27 cellular contexts compared by ENCODE assay signal in genomic region chr1:78790174-78790573, GRCh38.
"Had no signal": no experiment of that assay in that cellular context is flagged by ENCODE, and none has a peak within 500 bp of the region (broad histone marks: within the 10 kb centered on the region; RNA-seq: fewer than 3 reads in every experiment).

No MANE protein-coding gene starts in this region.

- H3K36me3 Mint-ChIP-seq: activated naive CD4-positive, alpha-beta T cell treated with anti-CD3 and anti-CD28 coated beads, Interleukin-2, amount 50 U/mL, for 72 hours had no signal

- H3K27me3 ChIP-seq: ascending aorta, cardiac muscle cell had no signal

- H3K27ac ChIP-seq: ascending aorta, cardiac muscle cell, KMS-11, PC-9, RWPE1 had no signal

- H3K36me3 ChIP-seq: ascending aorta, cardiac muscle cell had no signal

- H3K9me3 Mint-ChIP-seq: activated CD4-positive, alpha-beta T cell treated with anti-CD3 and anti-CD28 coated beads, Interleukin-2, amount 10 ng/mL, durations not matched to agents 7 days and 5 days; activated naive CD4-positive, alpha-beta T cell treated with anti-CD3 and anti-CD28 coated beads, Interleukin-2, amount 50 U/mL, for 72 hours; activated T-helper 1 cell treated with anti-CD3 and anti-CD28 coated beads, Interleukin-12 subunit alpha, Interleukin-12 subunit beta, Interleukin-2, Interleukin-4 antibody, amounts not matched to agents 30 ng/mL and 10 ng/mL and 1 ng/mL, durations not matched to agents 14 hours and 24 hours and 36 hours; T-helper 1 cell treated with Interleukin-12 subunit alpha and Interleukin-12 subunit beta and Interleukin-4 antibody, amounts not matched to agents 30 μg/mL and 1 μg/mL, for 36 hours; T-helper 2 cell treated with Interferon-gamma antibody and Interleukin-4, amounts not matched to agents 5 μg/mL and 100 μg/mL, for 36 hours had no signal

- DNase-seq: activated CD4-positive, alpha-beta T cell treated with anti-CD3 and anti-CD28 coated beads, Interleukin-2, amount 10 ng/mL, durations not matched to agents 7 days and 5 days; activated CD4-positive, alpha-beta T cell treated with anti-CD3 and anti-CD28 coated beads, Interleukin-2, amount 50 U/mL, for 48 hours; activated CD8-positive, alpha-beta T cell treated with anti-CD3 and anti-CD28 coated beads, Interleukin-2, amount 10 ng/mL, durations not matched to agents 7 days and 5 days; activated gamma-delta T cell treated with Interleukin-2 at 50 U/mL for 16 hours; activated naive CD4-positive, alpha-beta T cell treated with anti-CD3 and anti-CD28 coated beads for 36 hours; activated T-cell treated with anti-CD3 and anti-CD28 coated beads, Interleukin-2, amount 50 U/mL, for 4 hours; amniotic stem cell; MM.1S; MV-4-11; NCI-H1092; NCI-H1436 treated with DMSO at 0.1 percent for 48 hours; NCI-H1694 treated with DMSO at 0.1 percent for 48 hours; NCI-H2029; NCI-H345; NCI-H510A; NCI-H526; NCI-H748 treated with DMSO at 0.1 percent for 48 hours; PC-9; SIG-M5 had no signal

- H3K4me2 ChIP-seq: KMS-11, PC-9 had no signal

- H3K4me3 Mint-ChIP-seq: activated CD4-positive, alpha-beta T cell treated with anti-CD3 and anti-CD28 coated beads, Interleukin-2, amount 10 ng/mL, durations not matched to agents 7 days and 5 days; activated CD8-positive, alpha-beta T cell treated with anti-CD3 and anti-CD28 coated beads, Interleukin-2, amount 10 ng/mL, durations not matched to agents 7 days and 5 days; activated naive CD4-positive, alpha-beta T cell treated with anti-CD3 and anti-CD28 coated beads for 36 hours; activated T-cell treated with anti-CD3 and anti-CD28 coated beads, Interleukin-2, amount 50 U/mL, for 4 hours; activated T-helper 1 cell treated with anti-CD3 and anti-CD28 coated beads, Interleukin-12 subunit alpha, Interleukin-12 subunit beta, Interleukin-2, Interleukin-4 antibody, amounts not matched to agents 30 ng/mL and 10 ng/mL and 1 ng/mL, durations not matched to agents 14 hours and 24 hours and 36 hours; T-helper 1 cell treated with Interleukin-12 subunit alpha and Interleukin-12 subunit beta and Interleukin-4 antibody, amounts not matched to agents 30 μg/mL and 1 μg/mL, for 36 hours; T-helper 2 cell treated with Interferon-gamma antibody and Interleukin-4, amounts not matched to agents 5 μg/mL and 100 μg/mL, for 36 hours had no signal

- H3K27me3 Mint-ChIP-seq: activated CD4-positive, alpha-beta T cell treated with anti-CD3 and anti-CD28 coated beads, Interleukin-2, amount 10 ng/mL, durations not matched to agents 7 days and 5 days had no signal

- H3K4me3 ChIP-seq: ascending aorta, cardiac muscle cell, PC-9 had no signal

- H3K27ac Mint-ChIP-seq: activated CD4-positive, alpha-beta T cell treated with anti-CD3 and anti-CD28 coated beads, Interleukin-2, amount 10 ng/mL, durations not matched to agents 7 days and 5 days; activated CD8-positive, alpha-beta T cell treated with anti-CD3 and anti-CD28 coated beads, Interleukin-2, amount 10 ng/mL, durations not matched to agents 7 days and 5 days; activated naive CD4-positive, alpha-beta T cell treated with anti-CD3 and anti-CD28 coated beads for 36 hours; activated naive CD4-positive, alpha-beta T cell treated with anti-CD3 and anti-CD28 coated beads, Interleukin-2, amount 50 U/mL, for 72 hours; activated T-helper 1 cell treated with anti-CD3 and anti-CD28 coated beads, Interleukin-12 subunit alpha, Interleukin-12 subunit beta, Interleukin-2, Interleukin-4 antibody, amounts not matched to agents 30 ng/mL and 10 ng/mL and 1 ng/mL, durations not matched to agents 14 hours and 24 hours and 36 hours; T-helper 1 cell treated with Interleukin-12 subunit alpha and Interleukin-12 subunit beta and Interleukin-4 antibody, amounts not matched to agents 30 μg/mL and 1 μg/mL, for 36 hours; T-helper 2 cell treated with Interferon-gamma antibody and Interleukin-4, amounts not matched to agents 5 μg/mL and 100 μg/mL, for 36 hours had no signal

- H3K9ac ChIP-seq: KMS-11 had no signal

- H3K9me3 ChIP-seq: ascending aorta had no signal

- H3K4me1 ChIP-seq: ascending aorta had no signal

- H3K4me1 Mint-ChIP-seq: activated CD4-positive, alpha-beta T cell treated with anti-CD3 and anti-CD28 coated beads, Interleukin-2, amount 10 ng/mL, durations not matched to agents 7 days and 5 days had no signal

- H2AFZ ChIP-seq: PC-9 had no signal
